In the genomic region with DNA sequence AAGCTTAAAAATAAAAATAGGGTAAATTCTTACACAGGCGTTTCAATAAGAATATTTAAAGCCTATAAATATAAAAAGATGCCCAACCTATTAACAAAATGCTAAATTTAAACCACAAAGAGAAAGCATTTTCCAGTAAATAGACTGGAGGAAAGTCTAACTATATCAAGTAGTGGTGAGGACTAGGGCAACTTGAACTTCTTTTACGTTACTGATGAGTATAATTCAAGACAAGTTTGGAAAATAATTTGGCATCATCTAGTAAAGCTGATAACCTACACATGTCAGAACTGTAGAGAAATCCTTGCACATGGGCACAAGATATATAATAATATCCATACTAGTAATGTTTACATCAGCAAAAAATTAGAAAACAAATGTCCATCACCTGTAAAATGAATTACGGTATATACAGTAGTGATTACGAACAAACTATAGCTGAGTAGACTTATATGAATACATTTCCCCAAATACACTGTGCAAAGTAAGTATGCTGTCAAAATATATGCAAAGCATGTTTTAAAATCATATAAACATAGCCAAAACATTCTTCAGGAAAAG, we compare ENCODE assay signal across 2 cellular contexts.
TF ChIP-seq lines count a peak whose summit lies in the region.

No MANE protein-coding gene starts in this region.

TF ChIP-seq in HepG2, 621 proteins besides CTCF, POLR2A, EP300 and RAD21:
- TF ChIP-seq MAFF (IDR thresholded peaks at IDR 0.05; ENCODE audit: low read depth, low read length): peak; percentile 56
- TF ChIP-seq MAFK (conservative IDR thresholded peaks at IDR 0.05 in 1 of 2, IDR thresholded peaks at IDR 0.05 in 1 of 2; ENCODE audit: low read length in 2 of 2): peak; percentile 45 to 70; a peak in 3 of 4 replicates
- no peak for TF ChIP-seq EEA1 (CRISPR knock-in tag; IDR thresholded peaks at IDR 0.05; ENCODE audit: borderline replicate concordance)

TF ChIP-seq in IMR-90, 13 proteins besides CTCF, POLR2A, EP300 and RAD21:
- TF ChIP-seq MAFK (IDR thresholded peaks at IDR 0.05; ENCODE audit: low read depth, low read length): peak; percentile 56
- TF ChIP-seq, protein P1, sequence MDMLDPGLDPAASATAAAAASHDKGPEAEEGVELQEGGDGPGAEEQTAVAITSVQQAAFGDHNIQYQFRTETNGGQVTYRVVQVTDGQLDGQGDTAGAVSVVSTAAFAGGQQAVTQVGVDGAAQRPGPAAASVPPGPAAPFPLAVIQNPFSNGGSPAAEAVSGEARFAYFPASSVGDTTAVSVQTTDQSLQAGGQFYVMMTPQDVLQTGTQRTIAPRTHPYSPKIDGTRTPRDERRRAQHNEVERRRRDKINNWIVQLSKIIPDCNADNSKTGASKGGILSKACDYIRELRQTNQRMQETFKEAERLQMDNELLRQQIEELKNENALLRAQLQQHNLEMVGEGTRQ (IDR thresholded peaks at IDR 0.05; ENCODE audit: low read depth, low read length): no peak
